1 cellular context compared by ENCODE assay signal in the genomic region with DNA sequence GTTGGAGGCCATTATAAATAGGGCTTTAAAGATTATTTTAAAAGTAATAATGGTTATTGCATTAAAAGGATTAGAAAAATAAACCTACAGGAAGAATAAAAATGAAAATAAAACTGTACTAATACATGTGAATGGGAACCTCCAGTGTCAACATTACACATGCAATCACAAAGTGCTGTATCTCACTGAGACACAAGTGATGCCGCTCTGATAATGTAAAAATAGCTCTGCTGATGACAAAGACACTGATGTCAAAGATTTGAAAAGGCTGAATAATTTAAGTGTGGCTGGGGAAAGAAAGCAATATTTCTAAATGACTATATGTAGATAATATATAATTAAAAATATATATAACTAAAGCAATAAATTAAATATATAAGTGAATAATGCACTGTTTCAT.
TF ChIP-seq lines count a peak whose summit lies in the region.

No MANE protein-coding gene starts in this region.

TF ChIP-seq in K562, 482 proteins besides CTCF, POLR2A, EP300 and RAD21 (continued from another document and continues in another):
- TF ChIP-seq, protein P1, sequence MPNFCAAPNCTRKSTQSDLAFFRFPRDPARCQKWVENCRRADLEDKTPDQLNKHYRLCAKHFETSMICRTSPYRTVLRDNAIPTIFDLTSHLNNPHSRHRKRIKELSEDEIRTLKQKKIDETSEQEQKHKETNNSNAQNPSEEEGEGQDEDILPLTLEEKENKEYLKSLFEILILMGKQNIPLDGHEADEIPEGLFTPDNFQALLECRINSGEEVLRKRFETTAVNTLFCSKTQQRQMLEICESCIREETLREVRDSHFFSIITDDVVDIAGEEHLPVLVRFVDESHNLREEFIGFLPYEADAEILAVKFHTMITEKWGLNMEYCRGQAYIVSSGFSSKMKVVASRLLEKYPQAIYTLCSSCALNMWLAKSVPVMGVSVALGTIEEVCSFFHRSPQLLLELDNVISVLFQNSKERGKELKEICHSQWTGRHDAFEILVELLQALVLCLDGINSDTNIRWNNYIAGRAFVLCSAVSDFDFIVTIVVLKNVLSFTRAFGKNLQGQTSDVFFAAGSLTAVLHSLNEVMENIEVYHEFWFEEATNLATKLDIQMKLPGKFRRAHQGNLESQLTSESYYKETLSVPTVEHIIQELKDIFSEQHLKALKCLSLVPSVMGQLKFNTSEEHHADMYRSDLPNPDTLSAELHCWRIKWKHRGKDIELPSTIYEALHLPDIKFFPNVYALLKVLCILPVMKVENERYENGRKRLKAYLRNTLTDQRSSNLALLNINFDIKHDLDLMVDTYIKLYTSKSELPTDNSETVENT (CRISPR knock-in tag; IDR thresholded peaks at IDR 0.05) = no peak
- TF ChIP-seq, protein P2, sequence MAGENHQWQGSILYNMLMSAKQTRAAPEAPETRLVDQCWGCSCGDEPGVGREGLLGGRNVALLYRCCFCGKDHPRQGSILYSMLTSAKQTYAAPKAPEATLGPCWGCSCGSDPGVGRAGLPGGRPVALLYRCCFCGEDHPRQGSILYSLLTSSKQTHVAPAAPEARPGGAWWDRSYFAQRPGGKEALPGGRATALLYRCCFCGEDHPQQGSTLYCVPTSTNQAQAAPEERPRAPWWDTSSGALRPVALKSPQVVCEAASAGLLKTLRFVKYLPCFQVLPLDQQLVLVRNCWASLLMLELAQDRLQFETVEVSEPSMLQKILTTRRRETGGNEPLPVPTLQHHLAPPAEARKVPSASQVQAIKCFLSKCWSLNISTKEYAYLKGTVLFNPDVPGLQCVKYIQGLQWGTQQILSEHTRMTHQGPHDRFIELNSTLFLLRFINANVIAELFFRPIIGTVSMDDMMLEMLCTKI (IDR thresholded peaks at IDR 0.05; ENCODE audit: partially characterized antibody) = no peak
- TF ChIP-seq NCOA2 (IDR thresholded peaks at IDR 0.05; ENCODE audit: partially characterized antibody in 2 of 2) (peak in 1 of 2 experiments; percentile 11), MEF2A (IDR thresholded peaks at IDR 0.05; ENCODE audit: control insufficient read depth, low read depth, low read length) (peak; percentile 98), CEBPB (tag; IDR thresholded peaks at IDR 0.05) (no peak), MTA1 (IDR thresholded peaks at IDR 0.05; ENCODE audit: borderline replicate concordance) (no peak), JUND (IDR thresholded peaks at IDR 0.05; ENCODE audit: borderline replicate concordance, low read depth, low read length) (peak; percentile 78; the same call in 1 of the 2 replicates), JUND (tag; IDR thresholded peaks at IDR 0.05; ENCODE audit: borderline replicate concordance, low read depth, low read length) (peak; percentile 48; the same call in 1 of the 3 replicates), ETV6 (IDR thresholded peaks at IDR 0.05; ENCODE audit: borderline replicate concordance in 1 of 2, low read depth in 2 of 2, low read length in 1 of 2) (no peak), ETV6 (CRISPR knock-in tag; IDR thresholded peaks at IDR 0.05; ENCODE audit: borderline replicate concordance) (no peak), MYBL2 (IDR thresholded peaks at IDR 0.05; ENCODE audit: low read depth) (no peak), MYBL2 (CRISPR knock-in tag; IDR thresholded peaks at IDR 0.05; ENCODE audit: borderline replicate concordance) (no peak), ATF7 (IDR thresholded peaks at IDR 0.05) (no peak), RCOR1 (IDR thresholded peaks at IDR 0.05; ENCODE audit: borderline replicate concordance in 1 of 2, low read depth in 2 of 2, low read length in 2 of 2) (peak in 1 of 2 experiments; percentile 69; a peak in 1 of 4 replicates), TAL1 (IDR thresholded peaks at IDR 0.05) (peak; percentile 69), SMARCE1 (IDR thresholded peaks at IDR 0.05) (peak; percentile 59), MTA2 (IDR thresholded peaks at IDR 0.05; ENCODE audit: low read depth) (0 out of 2 replicates have a peak, but pooled peaks have one; percentile 40), STAT5A (IDR thresholded peaks at IDR 0.05; ENCODE audit: borderline replicate concordance, low read length) (peak; percentile 20; the same call in 1 of the 2 replicates), ZNF408 (CRISPR knock-in tag; IDR thresholded peaks at IDR 0.05; ENCODE audit: low read depth) (no peak), NCOR1 (IDR thresholded peaks at IDR 0.05) (peak; percentile 69), PCBP2 (IDR thresholded peaks at IDR 0.05; ENCODE audit: low read depth, low read length, poor library complexity, severe bottlenecking) (no peak), FOSL1 (tag; conservative IDR thresholded peaks at IDR 0.05) (peak; percentile 63), FOXA3 (CRISPR knock-in tag; conservative IDR thresholded peaks at IDR 0.05 in 1 of 2, IDR thresholded peaks at IDR 0.05 in 1 of 2) (peak in 1 of 2 experiments; percentile 52; a peak in 1 of 4 replicates), HEY1 (CRISPR knock-in tag; IDR thresholded peaks at IDR 0.05; ENCODE audit: borderline replicate concordance) (no peak), ZBTB7A (IDR thresholded peaks at IDR 0.05; ENCODE audit: borderline replicate concordance, control insufficient read depth, low read depth, low read length) (no peak), HMG20B (CRISPR knock-in tag; IDR thresholded peaks at IDR 0.05) (no peak), XRCC5 (IDR thresholded peaks at IDR 0.05; ENCODE audit: low read depth, low read length) (no peak), KDM1A (IDR thresholded peaks at IDR 0.05) (peak in 1 of 2 experiments; percentile 54; a peak in 2 of 4 replicates), DPF2 (IDR thresholded peaks at IDR 0.05) (peak; percentile 81), HDAC1 (IDR thresholded peaks at IDR 0.05) (no peak)
- TF ChIP-seq, protein P3, sequence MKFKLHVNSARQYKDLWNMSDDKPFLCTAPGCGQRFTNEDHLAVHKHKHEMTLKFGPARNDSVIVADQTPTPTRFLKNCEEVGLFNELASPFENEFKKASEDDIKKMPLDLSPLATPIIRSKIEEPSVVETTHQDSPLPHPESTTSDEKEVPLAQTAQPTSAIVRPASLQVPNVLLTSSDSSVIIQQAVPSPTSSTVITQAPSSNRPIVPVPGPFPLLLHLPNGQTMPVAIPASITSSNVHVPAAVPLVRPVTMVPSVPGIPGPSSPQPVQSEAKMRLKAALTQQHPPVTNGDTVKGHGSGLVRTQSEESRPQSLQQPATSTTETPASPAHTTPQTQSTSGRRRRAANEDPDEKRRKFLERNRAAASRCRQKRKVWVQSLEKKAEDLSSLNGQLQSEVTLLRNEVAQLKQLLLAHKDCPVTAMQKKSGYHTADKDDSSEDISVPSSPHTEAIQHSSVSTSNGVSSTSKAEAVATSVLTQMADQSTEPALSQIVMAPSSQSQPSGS (CRISPR knock-in tag; IDR thresholded peaks at IDR 0.05) = no peak
- TF ChIP-seq, protein P4, sequence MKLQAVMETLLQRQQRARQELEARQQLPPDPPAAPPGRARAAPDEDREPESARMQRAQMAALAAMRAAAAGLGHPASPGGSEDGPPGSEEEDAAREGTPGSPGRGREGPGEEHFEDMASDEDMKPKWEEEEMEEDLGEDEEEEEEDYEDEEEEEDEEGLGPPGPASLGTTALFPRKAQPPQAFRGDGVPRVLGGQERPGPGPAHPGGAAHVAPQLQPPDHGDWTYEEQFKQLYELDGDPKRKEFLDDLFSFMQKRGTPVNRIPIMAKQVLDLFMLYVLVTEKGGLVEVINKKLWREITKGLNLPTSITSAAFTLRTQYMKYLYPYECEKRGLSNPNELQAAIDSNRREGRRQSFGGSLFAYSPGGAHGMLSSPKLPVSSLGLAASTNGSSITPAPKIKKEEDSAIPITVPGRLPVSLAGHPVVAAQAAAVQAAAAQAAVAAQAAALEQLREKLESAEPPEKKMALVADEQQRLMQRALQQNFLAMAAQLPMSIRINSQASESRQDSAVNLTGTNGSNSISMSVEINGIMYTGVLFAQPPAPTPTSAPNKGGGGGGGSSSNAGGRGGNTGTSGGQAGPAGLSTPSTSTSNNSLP (IDR thresholded peaks at IDR 0.05; ENCODE audit: borderline replicate concordance, low read depth, low read length) = 0 out of 2 replicates have a peak, but pooled peaks have one; percentile 21
- TF ChIP-seq, protein P5, sequence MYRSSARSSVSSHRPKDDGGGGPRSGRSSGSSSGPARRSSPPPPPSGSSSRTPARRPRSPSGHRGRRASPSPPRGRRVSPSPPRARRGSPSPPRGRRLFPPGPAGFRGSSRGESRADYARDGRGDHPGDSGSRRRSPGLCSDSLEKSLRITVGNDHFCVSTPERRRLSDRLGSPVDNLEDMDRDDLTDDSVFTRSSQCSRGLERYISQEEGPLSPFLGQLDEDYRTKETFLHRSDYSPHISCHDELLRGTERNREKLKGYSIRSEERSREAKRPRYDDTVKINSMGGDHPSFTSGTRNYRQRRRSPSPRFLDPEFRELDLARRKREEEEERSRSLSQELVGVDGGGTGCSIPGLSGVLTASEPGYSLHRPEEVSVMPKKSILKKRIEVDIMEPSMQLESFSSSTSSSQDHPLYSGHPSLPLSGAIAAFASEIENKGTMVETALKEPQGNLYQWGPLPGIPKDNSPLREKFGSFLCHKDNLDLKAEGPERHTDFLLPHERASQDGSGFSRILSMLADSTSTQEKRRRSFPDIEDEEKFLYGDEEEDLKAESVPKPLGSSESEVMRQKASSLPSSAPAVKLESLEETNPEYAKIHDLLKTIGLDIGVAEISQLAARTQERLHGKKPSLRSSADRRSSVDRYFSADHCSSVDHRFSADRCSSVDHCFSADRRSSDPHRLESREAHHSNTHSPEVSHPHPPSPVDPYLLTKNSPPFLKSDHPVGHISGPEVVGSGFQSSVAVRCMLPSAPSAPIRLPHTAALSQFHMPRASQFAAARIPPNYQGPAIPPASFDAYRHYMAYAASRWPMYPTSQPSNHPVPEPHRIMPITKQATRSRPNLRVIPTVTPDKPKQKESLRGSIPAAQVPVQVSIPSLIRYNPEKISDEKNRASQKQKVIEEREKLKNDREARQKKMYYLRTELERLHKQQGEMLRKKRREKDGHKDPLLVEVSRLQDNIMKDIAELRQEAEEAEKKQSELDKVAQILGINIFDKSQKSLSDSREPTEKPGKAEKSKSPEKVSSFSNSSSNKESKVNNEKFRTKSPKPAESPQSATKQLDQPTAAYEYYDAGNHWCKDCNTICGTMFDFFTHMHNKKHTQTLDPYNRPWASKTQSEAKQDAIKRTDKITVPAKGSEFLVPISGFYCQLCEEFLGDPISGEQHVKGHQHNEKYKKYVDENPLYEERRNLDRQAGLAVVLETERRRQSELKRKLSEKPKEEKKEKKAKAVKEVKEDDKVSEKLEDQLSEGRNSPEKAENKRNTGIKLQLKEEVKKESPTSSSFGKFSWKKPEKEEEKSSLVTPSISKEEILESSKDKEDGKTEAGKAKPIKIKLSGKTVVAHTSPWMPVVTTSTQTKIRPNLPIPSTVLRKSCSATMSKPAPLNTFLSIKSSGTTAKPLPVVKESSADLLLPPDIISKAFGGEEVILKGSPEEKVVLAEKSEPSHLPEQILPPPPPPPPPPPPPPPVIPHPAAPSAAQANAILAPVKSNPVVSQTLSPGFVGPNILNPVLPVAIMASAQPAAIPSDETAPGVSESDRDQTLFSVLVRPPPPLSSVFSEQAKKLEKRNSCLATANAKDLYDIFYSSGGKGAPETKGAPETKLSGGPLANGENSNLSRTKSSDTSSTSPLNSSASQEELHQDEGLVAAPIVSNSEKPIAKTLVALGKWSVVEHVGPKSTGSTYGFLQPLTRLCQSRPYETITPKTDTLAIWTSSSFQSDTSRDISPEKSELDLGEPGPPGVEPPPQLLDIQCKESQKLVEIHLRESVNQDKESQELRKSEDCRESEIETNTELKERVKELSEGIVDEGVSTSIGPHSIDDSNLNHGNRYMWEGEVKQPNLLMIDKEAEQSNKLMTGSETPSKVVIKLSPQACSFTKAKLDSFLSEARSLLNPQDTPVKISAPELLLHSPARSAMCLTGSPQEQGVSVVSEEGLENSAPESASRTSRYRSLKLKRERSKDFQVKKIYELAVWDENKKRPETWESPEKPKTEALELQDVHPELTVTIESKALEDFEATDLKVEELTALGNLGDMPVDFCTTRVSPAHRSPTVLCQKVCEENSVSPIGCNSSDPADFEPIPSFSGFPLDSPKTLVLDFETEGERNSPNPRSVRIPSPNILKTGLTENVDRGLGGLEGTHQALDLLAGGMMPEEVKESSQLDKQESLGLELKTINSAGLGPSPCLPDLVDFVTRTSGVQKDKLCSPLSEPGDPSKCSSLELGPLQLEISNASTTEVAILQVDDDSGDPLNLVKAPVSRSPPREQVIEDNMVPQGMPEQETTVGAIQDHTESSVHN (IDR thresholded peaks at IDR 0.05; ENCODE audit: borderline replicate concordance in 1 of 2, low read depth in 1 of 2) = no peak
- TF ChIP-seq, protein P6, sequence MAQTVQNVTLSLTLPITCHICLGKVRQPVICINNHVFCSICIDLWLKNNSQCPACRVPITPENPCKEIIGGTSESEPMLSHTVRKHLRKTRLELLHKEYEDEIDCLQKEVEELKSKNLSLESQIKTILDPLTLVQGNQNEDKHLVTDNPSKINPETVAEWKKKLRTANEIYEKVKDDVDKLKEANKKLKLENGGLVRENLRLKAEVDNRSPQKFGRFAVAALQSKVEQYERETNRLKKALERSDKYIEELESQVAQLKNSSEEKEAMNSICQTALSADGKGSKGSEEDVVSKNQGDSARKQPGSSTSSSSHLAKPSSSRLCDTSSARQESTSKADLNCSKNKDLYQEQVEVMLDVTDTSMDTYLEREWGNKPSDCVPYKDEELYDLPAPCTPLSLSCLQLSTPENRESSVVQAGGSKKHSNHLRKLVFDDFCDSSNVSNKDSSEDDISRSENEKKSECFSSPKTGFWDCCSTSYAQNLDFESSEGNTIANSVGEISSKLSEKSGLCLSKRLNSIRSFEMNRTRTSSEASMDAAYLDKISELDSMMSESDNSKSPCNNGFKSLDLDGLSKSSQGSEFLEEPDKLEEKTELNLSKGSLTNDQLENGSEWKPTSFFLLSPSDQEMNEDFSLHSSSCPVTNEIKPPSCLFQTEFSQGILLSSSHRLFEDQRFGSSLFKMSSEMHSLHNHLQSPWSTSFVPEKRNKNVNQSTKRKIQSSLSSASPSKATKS (CRISPR knock-in tag; IDR thresholded peaks at IDR 0.05) = no peak
- TF ChIP-seq, protein P7, sequence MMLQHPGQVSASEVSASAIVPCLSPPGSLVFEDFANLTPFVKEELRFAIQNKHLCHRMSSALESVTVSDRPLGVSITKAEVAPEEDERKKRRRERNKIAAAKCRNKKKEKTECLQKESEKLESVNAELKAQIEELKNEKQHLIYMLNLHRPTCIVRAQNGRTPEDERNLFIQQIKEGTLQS (IDR thresholded peaks at IDR 0.05) = peak; percentile 72
- TF ChIP-seq, protein P7 (CRISPR knock-in tag; conservative IDR thresholded peaks at IDR 0.05) = no peak
- TF ChIP-seq, protein P8, sequence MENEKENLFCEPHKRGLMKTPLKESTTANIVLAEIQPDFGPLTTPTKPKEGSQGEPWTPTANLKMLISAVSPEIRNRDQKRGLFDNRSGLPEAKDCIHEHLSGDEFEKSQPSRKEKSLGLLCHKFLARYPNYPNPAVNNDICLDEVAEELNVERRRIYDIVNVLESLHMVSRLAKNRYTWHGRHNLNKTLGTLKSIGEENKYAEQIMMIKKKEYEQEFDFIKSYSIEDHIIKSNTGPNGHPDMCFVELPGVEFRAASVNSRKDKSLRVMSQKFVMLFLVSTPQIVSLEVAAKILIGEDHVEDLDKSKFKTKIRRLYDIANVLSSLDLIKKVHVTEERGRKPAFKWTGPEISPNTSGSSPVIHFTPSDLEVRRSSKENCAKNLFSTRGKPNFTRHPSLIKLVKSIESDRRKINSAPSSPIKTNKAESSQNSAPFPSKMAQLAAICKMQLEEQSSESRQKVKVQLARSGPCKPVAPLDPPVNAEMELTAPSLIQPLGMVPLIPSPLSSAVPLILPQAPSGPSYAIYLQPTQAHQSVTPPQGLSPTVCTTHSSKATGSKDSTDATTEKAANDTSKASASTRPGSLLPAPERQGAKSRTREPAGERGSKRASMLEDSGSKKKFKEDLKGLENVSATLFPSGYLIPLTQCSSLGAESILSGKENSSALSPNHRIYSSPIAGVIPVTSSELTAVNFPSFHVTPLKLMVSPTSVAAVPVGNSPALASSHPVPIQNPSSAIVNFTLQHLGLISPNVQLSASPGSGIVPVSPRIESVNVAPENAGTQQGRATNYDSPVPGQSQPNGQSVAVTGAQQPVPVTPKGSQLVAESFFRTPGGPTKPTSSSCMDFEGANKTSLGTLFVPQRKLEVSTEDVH (IDR thresholded peaks at IDR 0.05; ENCODE audit: low read depth, partially characterized antibody) = no peak
